ENCODE assay signal across 15 cellular contexts in the genomic region with DNA sequence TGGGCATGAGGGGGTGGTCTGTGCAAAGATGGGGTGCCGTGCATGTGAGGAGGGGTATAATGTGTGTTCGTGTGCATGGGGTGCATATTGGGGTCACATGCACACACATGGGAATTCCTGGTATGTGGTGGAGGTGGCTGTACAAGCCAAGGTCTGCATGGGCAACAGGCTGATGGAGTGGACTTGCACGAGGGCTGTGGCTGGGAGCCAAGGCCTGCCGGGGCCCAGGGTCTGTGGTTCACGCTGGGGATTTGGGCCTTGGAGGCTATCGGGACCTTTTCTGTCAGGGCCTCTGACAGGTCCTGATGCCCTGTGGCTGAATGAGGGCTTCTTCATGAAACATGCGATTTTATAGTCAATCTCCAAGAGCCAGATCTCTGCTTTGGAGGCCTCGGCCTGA. TPM values are rescaled to one million over a fixed set of nuclear protein-coding genes. Genes with fewer than 3 reads are reported as not detected.
DNase-seq lines count a peak whose midpoint lies in the region; ATAC-seq and TF ChIP-seq lines count a peak whose summit lies in the region.
"Had no signal": no experiment of that assay in that cellular context is flagged by ENCODE, and none has a peak within 500 bp of the region (broad histone marks: within the 10 kb centered on the region; RNA-seq: fewer than 3 reads in every experiment).

No MANE protein-coding gene starts in this region.

- H3K9ac ChIP-seq in subcutaneous abdominal adipose tissue (ENCODE audit: low read length in 5 of 5) = peak overlapping the region in 2 of 5 donors; percentile 11 to 48

- no peak overlapping the region for H3K4me3 Mint-ChIP-seq in nephron
- H3K4me3 Mint-ChIP-seq in activated naive CD8-positive, alpha-beta T cell treated with anti-CD3 and anti-CD28 coated beads, Interleukin-2, amount 50 U/mL, for 24 hours = no peak overlapping the region
- H3K4me3 Mint-ChIP-seq: mesothelial cell of epicardium had no signal

- no peaks in the 10 kb centered on the region for H3K9me3 Mint-ChIP-seq in nephron
- no peaks in the 10 kb centered on the region for H3K9me3 Mint-ChIP-seq in activated naive CD8-positive, alpha-beta T cell treated with anti-CD3 and anti-CD28 coated beads, Interleukin-2, amount 50 U/mL, for 24 hours
- H3K9me3 Mint-ChIP-seq: mesothelial cell of epicardium had no signal

- H3K27ac Mint-ChIP-seq in nephron = peak overlapping the region in 2 of 3 experiments; percentile 16 to 20
- no peak overlapping the region for H3K27ac Mint-ChIP-seq in activated naive CD8-positive, alpha-beta T cell treated with anti-CD3 and anti-CD28 coated beads, Interleukin-2, amount 50 U/mL, for 24 hours
- H3K27ac Mint-ChIP-seq: mesothelial cell of epicardium had no signal

- H3K4me1 Mint-ChIP-seq in nephron = peaks cover under 1% of the 10 kb centered on the region
- no peaks in the 10 kb centered on the region for H3K4me1 Mint-ChIP-seq in activated naive CD8-positive, alpha-beta T cell treated with anti-CD3 and anti-CD28 coated beads, Interleukin-2, amount 50 U/mL, for 24 hours

- TF ChIP-seq POLR2A in esophagus muscularis mucosa (IDR thresholded peaks at IDR 0.05; ENCODE audit: low read depth) = no peak

- H3K36me3 Mint-ChIP-seq in nephron (ENCODE audit: low read depth) = no peaks in the 10 kb centered on the region
- no peaks in the 10 kb centered on the region for H3K36me3 Mint-ChIP-seq in activated naive CD8-positive, alpha-beta T cell treated with anti-CD3 and anti-CD28 coated beads, Interleukin-2, amount 50 U/mL, for 24 hours (ENCODE audit: low read depth)
- H3K36me3 Mint-ChIP-seq: mesothelial cell of epicardium had no signal

- POLR2A ChIA-PET in HEK293 (lab: Yijun Ruan, JAX) = no interaction called here

- 79% methylated on average over 8 of the region's 8 CpGs for WGBS in esophagus muscularis mucosa

- CTCF ChIA-PET in HEK293 (lab: Yijun Ruan, JAX) = no interaction called here

- TF ChIP-seq EP300 in esophagus muscularis mucosa (IDR thresholded peaks at IDR 0.05) = no peak

- peaks cover 17% of the 10 kb centered on the region for H3K27me3 Mint-ChIP-seq in nephron (ENCODE audit: low read depth)
- H3K27me3 Mint-ChIP-seq in activated naive CD8-positive, alpha-beta T cell treated with anti-CD3 and anti-CD28 coated beads, Interleukin-2, amount 50 U/mL, for 24 hours = peaks cover 5% of the 10 kb centered on the region

- DNase-seq in esophagus muscularis mucosa (ENCODE audit: extremely low spot score) (no peak), NCI-H524 treated with DMSO at 0.1 percent for 48 hours (lab: John Stamatoyannopoulos, UW) (no peak), OCI-M1 (lab: John Stamatoyannopoulos, UW) (no peak)
- DNase-seq in activated T-cell treated with anti-CD3 and anti-CD28 coated beads, Interleukin-2, amount 50 U/mL, for 1 hour = no peak
- DNase-seq in activated naive CD8-positive, alpha-beta T cell treated with anti-CD3 and anti-CD28 coated beads, Interleukin-2, amount 50 U/mL, for 24 hours = no peak
- DNase-seq: activated CD4-positive, alpha-beta T cell treated with anti-CD3 and anti-CD28 coated beads, Interleukin-2, amount 50 U/mL, for 4 hours; amygdala; NCI-H774; stimulated activated CD4-positive, alpha-beta T cell treated with anti-CD3 and anti-CD28 coated beads, Interleukin-12 subunit alpha, Interleukin-12 subunit beta, amount 100 ng/mL, for 4 hours; stimulated activated naive CD8-positive, alpha-beta T cell treated with anti-CD3 and anti-CD28 coated beads, Interleukin-15, Interleukin-2, amounts not matched to agents 100 U/mL and 50 U/mL, for 24 hours; SW 1271 had no signal

- H3K4me1 ChIP-seq in HEK293 (ENCODE audit: control insufficient read depth, insufficient read depth, low read length) = no peaks in the 10 kb centered on the region
- H3K4me1 ChIP-seq in esophagus muscularis mucosa = peaks cover 77 to 86% (median 80%) of the 10 kb centered on the region in 4 donors
- peaks cover 20 to 91% (median 83%) of the 10 kb centered on the region in 5 donors for H3K4me1 ChIP-seq in subcutaneous abdominal adipose tissue (ENCODE audit: control insufficient read depth in 5 of 5, insufficient read depth in 5 of 5, low read length in 5 of 5)

- no peak for ATAC-seq in activated naive CD8-positive, alpha-beta T cell treated with anti-CD3 and anti-CD28 coated beads, Interleukin-2, amount 50 U/mL, for 24 hours
- ATAC-seq: stimulated activated naive CD8-positive, alpha-beta T cell treated with anti-CD3 and anti-CD28 coated beads, Interleukin-15, Interleukin-2, amounts not matched to agents 100 U/mL and 50 U/mL, for 24 hours had no signal

- TF ChIP-seq CTCF in HEK293 (tag by site-specific recombination; IDR thresholded peaks at IDR 0.05) (no peak), esophagus muscularis mucosa (IDR thresholded peaks at IDR 0.05) (no peak), nephron (IDR thresholded peaks at IDR 0.05; ENCODE audit: unreplicated experiment in 3 of 3) (no peak)

- H3K9me3 ChIP-seq in HEK293 (ENCODE audit: control insufficient read depth, insufficient read depth, low read depth, low read length) = no peaks in the 10 kb centered on the region
- no peaks in the 10 kb centered on the region for H3K9me3 ChIP-seq in esophagus muscularis mucosa
- H3K9me3 ChIP-seq in subcutaneous abdominal adipose tissue (ENCODE audit: control insufficient read depth in 5 of 5, low read length in 5 of 5) = no peaks in the 10 kb centered on the region

- intact Hi-C loops in esophagus muscularis mucosa (cut with DNase I) = no loop called here

- no peak overlapping the region for H3K4me3 ChIP-seq in HEK293 (ENCODE audit: low read depth, low read length)
- no peak overlapping the region for H3K4me3 ChIP-seq in esophagus muscularis mucosa
- peak overlapping the region in 1 of 5 donors; percentile 23 for H3K4me3 ChIP-seq in subcutaneous abdominal adipose tissue (ENCODE audit: low read depth in 1 of 5, low read length in 5 of 5)

- H3K36me3 ChIP-seq in HEK293 (ENCODE audit: control insufficient read depth in 2 of 2, insufficient read depth in 1 of 2, low read length in 2 of 2) (no peaks in the 10 kb centered on the region), esophagus muscularis mucosa (no peaks in the 10 kb centered on the region), subcutaneous abdominal adipose tissue (ENCODE audit: control insufficient read depth in 5 of 5, insufficient read depth in 5 of 5, low read length in 5 of 5) (no peaks in the 10 kb centered on the region)

- H3K27me3 ChIP-seq in esophagus muscularis mucosa (no peaks in the 10 kb centered on the region), subcutaneous abdominal adipose tissue (ENCODE audit: control insufficient read depth in 5 of 5, insufficient read depth in 4 of 5, low read length in 5 of 5) (no peaks in the 10 kb centered on the region)

- H3K27ac ChIP-seq in HEK293 (ENCODE audit: extremely low read depth, low read depth, low read length) (no peak overlapping the region), esophagus muscularis mucosa (replicated peaks in 1 of 4) (peak overlapping the region; percentile 43 to 70 (median 54)), subcutaneous abdominal adipose tissue (ENCODE audit: low read depth, low read length) (peak overlapping the region; percentile 71)

TF ChIP-seq in HEK293, 187 proteins besides CTCF, POLR2A, EP300 and RAD21:
- TF ChIP-seq RBAK (tag by site-specific recombination; IDR thresholded peaks at IDR 0.05) (no peak), SCRT2 (tag by site-specific recombination; IDR thresholded peaks at IDR 0.05) (peak; percentile 73), ZNF548 (tag by site-specific recombination; IDR thresholded peaks at IDR 0.05) (no peak)
- TF ChIP-seq, protein P1, sequence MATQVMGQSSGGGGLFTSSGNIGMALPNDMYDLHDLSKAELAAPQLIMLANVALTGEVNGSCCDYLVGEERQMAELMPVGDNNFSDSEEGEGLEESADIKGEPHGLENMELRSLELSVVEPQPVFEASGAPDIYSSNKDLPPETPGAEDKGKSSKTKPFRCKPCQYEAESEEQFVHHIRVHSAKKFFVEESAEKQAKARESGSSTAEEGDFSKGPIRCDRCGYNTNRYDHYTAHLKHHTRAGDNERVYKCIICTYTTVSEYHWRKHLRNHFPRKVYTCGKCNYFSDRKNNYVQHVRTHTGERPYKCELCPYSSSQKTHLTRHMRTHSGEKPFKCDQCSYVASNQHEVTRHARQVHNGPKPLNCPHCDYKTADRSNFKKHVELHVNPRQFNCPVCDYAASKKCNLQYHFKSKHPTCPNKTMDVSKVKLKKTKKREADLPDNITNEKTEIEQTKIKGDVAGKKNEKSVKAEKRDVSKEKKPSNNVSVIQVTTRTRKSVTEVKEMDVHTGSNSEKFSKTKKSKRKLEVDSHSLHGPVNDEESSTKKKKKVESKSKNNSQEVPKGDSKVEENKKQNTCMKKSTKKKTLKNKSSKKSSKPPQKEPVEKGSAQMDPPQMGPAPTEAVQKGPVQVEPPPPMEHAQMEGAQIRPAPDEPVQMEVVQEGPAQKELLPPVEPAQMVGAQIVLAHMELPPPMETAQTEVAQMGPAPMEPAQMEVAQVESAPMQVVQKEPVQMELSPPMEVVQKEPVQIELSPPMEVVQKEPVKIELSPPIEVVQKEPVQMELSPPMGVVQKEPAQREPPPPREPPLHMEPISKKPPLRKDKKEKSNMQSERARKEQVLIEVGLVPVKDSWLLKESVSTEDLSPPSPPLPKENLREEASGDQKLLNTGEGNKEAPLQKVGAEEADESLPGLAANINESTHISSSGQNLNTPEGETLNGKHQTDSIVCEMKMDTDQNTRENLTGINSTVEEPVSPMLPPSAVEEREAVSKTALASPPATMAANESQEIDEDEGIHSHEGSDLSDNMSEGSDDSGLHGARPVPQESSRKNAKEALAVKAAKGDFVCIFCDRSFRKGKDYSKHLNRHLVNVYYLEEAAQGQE (tag by site-specific recombination; IDR thresholded peaks at IDR 0.05) = no peak

RNA-seq across cellular contexts. Expression of a gene that starts 9.8 kb away (rescaled TPM):
- 10 to 100 TPM; 50.5 to 89.9 (median 76.6) TPM for total RNA-seq in esophagus muscularis mucosa
